ENCODE assay signal across 17 cellular contexts in genomic region chr20:32079655-32080109, GRCh38. TPM values are rescaled to one million over a fixed set of nuclear protein-coding genes. Genes with fewer than 3 reads are reported as not detected.
"Had no signal": no experiment of that assay in that cellular context is flagged by ENCODE, and none has a peak within 500 bp of the region (broad histone marks: within the 10 kb centered on the region; RNA-seq: fewer than 3 reads in every experiment).

No MANE protein-coding gene starts in this region.

- H3K9me3 ChIP-seq: adrenal gland, heart left ventricle, left lung had no signal

- H3K4me3 ChIP-seq: adrenal gland, coronary artery, heart left ventricle, left lung, skin epidermis had no signal

- H3K4me1 ChIP-seq: adrenal gland had no signal

- H3K36me3 ChIP-seq: adrenal gland had no signal

- FAIRE-seq: frontal cortex, urothelium cell line had no signal

- DNase-seq: activated CD4-positive, alpha-beta T cell treated with anti-CD3 and anti-CD28 coated beads, Interleukin-2, amount 10 ng/mL, durations not matched to agents 7 days and 5 days; activated CD4-positive, CD25-positive, alpha-beta regulatory T cell; activated CD8-positive, alpha-beta memory T cell treated with anti-CD3 and anti-CD28 coated beads for 24 hours; activated naive CD4-positive, alpha-beta T cell treated with anti-CD3 and anti-CD28 coated beads, Interleukin-2, amount 50 U/mL, for 16 hours; adrenal gland; caudate nucleus; effector memory CD4-positive, alpha-beta T cell; heart left ventricle; islet precursor cell; left lung had no signal

- H3K27ac ChIP-seq: adrenal gland, coronary artery, heart left ventricle, skin epidermis had no signal

- ATAC-seq: heart left ventricle, left lung had no signal

- H3K27me3 ChIP-seq: adrenal gland had no signal

RNA-seq across cellular contexts. Expression of gene HCK, which starts 27.6 kb away (rescaled TPM):
- total RNA-seq: activated CD4-positive, alpha-beta T cell treated with anti-CD3 and anti-CD28 coated beads, Interleukin-2, amount 10 ng/mL, durations not matched to agents 7 days and 5 days; activated T-helper 2 cell treated with anti-CD3 and anti-CD28 coated beads, Interferon-gamma antibody, Interleukin-2, Interleukin-4, amounts not matched to agents 10 μg/mL and 5 μg/mL and 100 μg/mL, durations not matched to agents 14 hours and 24 hours and 36 hours; fibroblast of lung; neural crest cell had no signal
- polyA plus RNA-seq: fibroblast of lung had no signal
